20 cellular contexts compared by ENCODE assay signal in the genomic region with DNA sequence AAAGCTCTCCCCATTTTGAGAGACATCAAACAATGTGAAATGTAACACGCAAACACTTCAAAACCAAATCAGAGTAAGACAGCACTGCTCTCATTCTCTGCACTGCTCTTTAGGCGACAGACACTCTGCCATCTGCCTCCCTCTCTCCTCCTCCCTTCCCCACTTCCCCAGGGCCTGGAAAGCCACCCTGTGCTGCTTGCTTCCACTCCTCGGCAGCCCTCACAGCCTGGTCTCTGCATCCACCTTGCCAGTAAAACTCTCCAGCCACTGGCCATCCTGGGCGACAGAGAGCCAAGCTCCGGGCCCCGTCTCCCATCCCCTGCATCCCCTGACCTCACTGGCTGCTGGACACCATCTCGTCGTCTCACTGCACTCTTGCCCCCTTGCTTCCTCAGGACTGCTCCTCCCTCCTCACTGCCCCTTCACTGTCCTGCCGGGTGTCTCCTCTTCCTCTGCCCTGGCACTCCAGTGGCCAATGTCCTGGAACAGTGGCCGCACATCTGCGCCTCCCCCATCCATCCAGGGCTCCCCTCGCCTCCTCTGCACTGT.
"Had no signal": no experiment of that assay in that cellular context is flagged by ENCODE, and none has a peak within 500 bp of the region (broad histone marks: within the 10 kb centered on the region; RNA-seq: fewer than 3 reads in every experiment).

No MANE protein-coding gene starts in this region.

- H3K36me3 ChIP-seq: ascending aorta, cardiac muscle cell, gastrocnemius medialis, heart right ventricle, left ventricle myocardium inferior, pancreas, uterus, WERI-Rb-1 had no signal

- H3K27me3 ChIP-seq: ascending aorta, cardiac muscle cell, pancreas, testis, uterus had no signal

- H3K27ac ChIP-seq: ascending aorta, cardiac muscle cell, epithelial cell of prostate, gastrocnemius medialis, heart right ventricle, left ventricle myocardium inferior, pancreas, testis, uterus had no signal

- H3K4me1 ChIP-seq: ascending aorta, gastrocnemius medialis, heart right ventricle, left ventricle myocardium inferior, pancreas, testis, uterus had no signal

- H3K4me3 ChIP-seq: ascending aorta, cardiac muscle cell, gastrocnemius medialis, heart right ventricle, left ventricle myocardium inferior, pancreas, testis, uterus had no signal

- DNase-seq: activated CD4-positive, alpha-beta T cell treated with anti-CD3 and anti-CD28 coated beads for 4 hours; activated CD8-positive, alpha-beta memory T cell treated with anti-CD3 and anti-CD28 coated beads, Interleukin-2, amount 50 U/mL, for 48 hours; activated naive CD8-positive, alpha-beta T cell treated with anti-CD3 and anti-CD28 coated beads, Interleukin-2, amount 10 ng/mL, durations not matched to agents 7 days and 5 days; cortex of kidney; effector memory CD4-positive, alpha-beta T cell; gastrocnemius medialis; heart right ventricle; islet precursor cell; left ventricle myocardium inferior; nephron progenitor cell; stimulated activated CD4-positive, alpha-beta T cell treated with anti-CD3 and anti-CD28 coated beads, Interleukin-4, amount 100 ng/mL, for 1 hour; stimulated activated CD8-positive, alpha-beta memory T cell treated with anti-CD3 and anti-CD28 coated beads, Interleukin-4, amount 100 ng/mL, for 48 hours; T1000; uterus had no signal

- H3K9me3 ChIP-seq: ascending aorta, gastrocnemius medialis, heart right ventricle, left ventricle myocardium inferior, pancreas, testis, uterus had no signal
